Comparison of ENCODE assay signal across 6 cellular contexts in the genomic region with DNA sequence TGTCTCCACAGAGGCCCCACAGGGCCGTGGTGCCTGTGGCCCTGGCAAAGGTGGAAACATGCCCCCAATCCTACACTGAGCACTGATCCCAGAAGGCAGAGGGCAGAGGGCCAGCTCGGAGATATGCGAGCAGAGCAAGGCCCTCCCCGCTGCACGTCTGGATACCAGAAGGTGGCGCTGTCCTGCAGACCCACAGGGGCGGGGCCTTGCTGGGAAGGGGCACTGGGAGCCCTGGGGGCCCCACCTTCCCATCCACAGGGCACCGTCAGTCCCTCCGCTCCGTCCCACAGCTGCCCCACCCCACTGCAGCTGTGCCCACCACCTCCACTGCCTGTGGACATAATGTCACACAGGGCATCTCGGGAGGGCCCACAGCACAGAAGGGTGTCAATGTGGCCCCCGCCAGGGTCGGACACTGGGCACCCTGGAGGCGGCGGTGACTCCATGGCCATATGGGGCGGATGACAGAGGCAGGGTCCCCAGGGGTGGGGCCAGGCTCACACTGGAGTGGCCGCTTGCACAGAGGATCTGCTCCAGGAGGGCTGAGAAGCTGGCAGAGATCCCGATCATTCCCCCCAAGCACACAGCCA. TPM values are rescaled to one million over a fixed set of nuclear protein-coding genes. Genes with fewer than 3 reads are reported as not detected.
A peak's percentile ranks its signal among the peaks of the same experiment; 100 is the strongest.
DNase-seq lines count a peak whose midpoint lies in the region; ATAC-seq and TF ChIP-seq lines count a peak whose summit lies in the region.

No MANE protein-coding gene starts in this region.

- H3K9me3 Mint-ChIP-seq in stimulated activated naive B cell treated with anti-CD40 and anti-IgM and Interleukin-4, amounts not matched to agents 10 μg/mL and 1 μg/mL and 100 μg/mL, for 72 hours, result no peaks in the 10 kb centered on the region

- peaks cover 11 to 26% of the 10 kb centered on the region in 2 donors for H3K4me1 Mint-ChIP-seq in stimulated activated naive B cell treated with anti-CD40 and anti-IgM and Interleukin-4, amounts not matched to agents 10 μg/mL and 1 μg/mL and 100 μg/mL, for 72 hours

- H3K27me3 Mint-ChIP-seq in stimulated activated naive B cell treated with anti-CD40 and anti-IgM and Interleukin-4, amounts not matched to agents 10 μg/mL and 1 μg/mL and 100 μg/mL, for 72 hours, result peaks cover 15 to 36% of the 10 kb centered on the region in 2 donors

- TF ChIP-seq POLR2A in gastroesophageal sphincter (IDR thresholded peaks at IDR 0.05), result no peak

- H3K36me3 Mint-ChIP-seq in stimulated activated naive B cell treated with anti-CD40 and anti-IgM and Interleukin-4, amounts not matched to agents 10 μg/mL and 1 μg/mL and 100 μg/mL, for 72 hours, result no peaks in the 10 kb centered on the region

- H3K9me3 ChIP-seq in gastroesophageal sphincter, result no peaks in the 10 kb centered on the region

- H3K27me3 ChIP-seq in gastroesophageal sphincter, result peaks cover 82% of the 10 kb centered on the region

- peak; percentile 70 for ATAC-seq in SK-N-SH treated with all-trans-retinoic acid at 6 μM for 48 hours
- ATAC-seq in gastroesophageal sphincter, result no peak
- ATAC-seq in stimulated activated naive B cell treated with anti-CD40 and anti-IgM and Interleukin-4, amounts not matched to agents 10 μg/mL and 1 μg/mL and 100 μg/mL, for 72 hours (replicated peaks), result peak; percentile 19 to 35

- H3K27ac ChIP-seq in gastroesophageal sphincter, result peak overlapping the region in 1 of 4 donors; percentile 29

- peak overlapping the region; percentile 43 for H3K27ac Mint-ChIP-seq in stimulated activated naive B cell treated with anti-CD40 and anti-IgM and Interleukin-4, amounts not matched to agents 10 μg/mL and 1 μg/mL and 100 μg/mL, for 72 hours

- no peak for TF ChIP-seq EP300 in gastroesophageal sphincter (IDR thresholded peaks at IDR 0.05)

- WGBS in gastroesophageal sphincter (ENCODE audit: low coverage in 1 of 2), 2 donors, result 0% methylated on average over 1 of the region's 18 CpGs; no CpG with 5 or more reads in 1 of the 2 donors

- H3K4me3 Mint-ChIP-seq in stimulated activated naive B cell treated with anti-CD40 and anti-IgM and Interleukin-4, amounts not matched to agents 10 μg/mL and 1 μg/mL and 100 μg/mL, for 72 hours, result no peak overlapping the region

- DNase-seq in activated CD4-positive, alpha-beta T cell treated with anti-CD3 and anti-CD28 coated beads for 48 hours, result peak; percentile 63
- DNase-seq in activated CD4-positive, alpha-beta T cell treated with anti-CD3 and anti-CD28 coated beads, Interleukin-2, amount 50 U/mL, for 4 hours, result no peak
- no peak for DNase-seq in stimulated activated naive B cell treated with anti-CD40 and anti-IgM and Interleukin-4, amounts not matched to agents 10 μg/mL and 1 μg/mL and 100 μg/mL, for 72 hours
- DNase-seq in cortex of kidney (lab: John Stamatoyannopoulos, UW), result no peak

- peak in 3 of 4 experiments; percentile 46 to 62 (median 57) for TF ChIP-seq CTCF in gastroesophageal sphincter (IDR thresholded peaks at IDR 0.05)

- no peak overlapping the region for H3K4me3 ChIP-seq in gastroesophageal sphincter

- no peaks in the 10 kb centered on the region for H3K36me3 ChIP-seq in gastroesophageal sphincter

- peaks cover 0 to 62% (median 33%) of the 10 kb centered on the region in 3 donors for H3K4me1 ChIP-seq in gastroesophageal sphincter

TF ChIP-seq in SK-N-SH treated with all-trans-retinoic acid at 6 μM for 48 hours, 23 proteins besides CTCF, POLR2A, EP300 and RAD21:
- TF ChIP-seq, protein P1, sequence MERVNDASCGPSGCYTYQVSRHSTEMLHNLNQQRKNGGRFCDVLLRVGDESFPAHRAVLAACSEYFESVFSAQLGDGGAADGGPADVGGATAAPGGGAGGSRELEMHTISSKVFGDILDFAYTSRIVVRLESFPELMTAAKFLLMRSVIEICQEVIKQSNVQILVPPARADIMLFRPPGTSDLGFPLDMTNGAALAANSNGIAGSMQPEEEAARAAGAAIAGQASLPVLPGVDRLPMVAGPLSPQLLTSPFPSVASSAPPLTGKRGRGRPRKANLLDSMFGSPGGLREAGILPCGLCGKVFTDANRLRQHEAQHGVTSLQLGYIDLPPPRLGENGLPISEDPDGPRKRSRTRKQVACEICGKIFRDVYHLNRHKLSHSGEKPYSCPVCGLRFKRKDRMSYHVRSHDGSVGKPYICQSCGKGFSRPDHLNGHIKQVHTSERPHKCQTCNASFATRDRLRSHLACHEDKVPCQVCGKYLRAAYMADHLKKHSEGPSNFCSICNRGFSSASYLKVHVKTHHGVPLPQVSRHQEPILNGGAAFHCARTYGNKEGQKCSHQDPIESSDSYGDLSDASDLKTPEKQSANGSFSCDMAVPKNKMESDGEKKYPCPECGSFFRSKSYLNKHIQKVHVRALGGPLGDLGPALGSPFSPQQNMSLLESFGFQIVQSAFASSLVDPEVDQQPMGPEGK (CRISPR knock-in tag; IDR thresholded peaks at IDR 0.05; ENCODE audit: borderline replicate concordance), result peak; percentile 39; the same call in 1 of the 2 replicates
- no peak for TF ChIP-seq BACH2 (CRISPR knock-in tag; IDR thresholded peaks at IDR 0.05; ENCODE audit: borderline replicate concordance)

RNA-seq across cellular contexts. Expression of a gene that starts 4.9 kb away (rescaled TPM):
- 1 to 10 TPM; 5.2 to 8.7 (median 7.8) TPM for total RNA-seq in gastroesophageal sphincter

RNA-seq across cellular contexts. Expression of a gene that starts 9.7 kb away (rescaled TPM):
- total RNA-seq in gastroesophageal sphincter, result 10 to 100 TPM in 1 of 4 donors, 1 to 10 TPM in 3; 1.5 to 12.6 (median 3.8) TPM

RNA-seq across cellular contexts. Expression of a gene that starts 10.0 kb away (rescaled TPM):
- total RNA-seq in gastroesophageal sphincter, result 100 to 1,000 TPM in 3 of 4 donors, 10 to 100 TPM in 1; 56.9 to 116 (median 106) TPM

RNA-seq across cellular contexts. Expression of a gene that starts 21.6 kb away (rescaled TPM):
- 10 to 100 TPM; 24.4 to 46.5 (median 40.7) TPM for total RNA-seq in gastroesophageal sphincter

RNA-seq across cellular contexts. Expression of a gene that starts 58.7 kb away (rescaled TPM):
- total RNA-seq in gastroesophageal sphincter, result 1 to 10 TPM in 3 of 4 donors, under 1 TPM in 1; 0.81 to 5.5 (median 1.8) TPM
